Comparison of ENCODE assay signal across 20 cellular contexts in the genomic region with DNA sequence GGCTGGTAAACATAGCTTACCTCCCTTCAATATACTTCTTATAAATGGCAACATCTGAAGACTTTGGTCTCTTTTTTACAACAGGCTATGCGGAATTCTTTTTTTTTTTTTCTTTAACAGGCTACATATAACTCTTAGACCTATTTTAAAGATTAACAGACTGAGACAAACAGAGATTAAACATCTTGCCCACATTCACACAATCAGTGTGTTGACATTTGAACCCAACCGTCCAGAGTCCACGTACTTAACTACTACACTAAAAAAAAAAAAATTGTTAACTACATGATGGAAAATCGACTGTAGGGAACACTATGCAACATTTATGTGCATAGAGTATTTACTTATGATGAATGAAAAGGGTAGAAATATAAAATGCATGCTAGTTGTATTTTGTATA.
DNase-seq lines count a peak whose midpoint lies in the region; ATAC-seq, FAIRE-seq and TF ChIP-seq lines count a peak whose summit lies in the region.
"Had no signal": no experiment of that assay in that cellular context is flagged by ENCODE, and none has a peak within 500 bp of the region (broad histone marks: within the 10 kb centered on the region; RNA-seq: fewer than 3 reads in every experiment).

No MANE protein-coding gene starts in this region.

- no peak for TF ChIP-seq CTCF in dorsolateral prefrontal cortex (IDR thresholded peaks at IDR 0.05 in 54 of 56, conservative IDR thresholded peaks at IDR 0.05 in 2 of 56; ENCODE audit: low read depth in 1 of 56, partially characterized antibody in 56 of 56)
- no peak for TF ChIP-seq CTCF in liver (IDR thresholded peaks at IDR 0.05; ENCODE audit: low read depth, low read length, missing input control)
- no peak for TF ChIP-seq CTCF in transverse colon (IDR thresholded peaks at IDR 0.05)

- H3K9me3 Mint-ChIP-seq in activated T-cell treated with anti-CD3 and anti-CD28 coated beads, Interleukin-2, amount 50 U/mL, for 24 hours: peaks cover 4% of the 10 kb centered on the region
- peaks cover 4% of the 10 kb centered on the region for H3K9me3 Mint-ChIP-seq in activated T-cell treated with anti-CD3 and anti-CD28 coated beads, Interleukin-2, amount 50 U/mL, for 4 hours

- H3K36me3 ChIP-seq in liver (ENCODE audit: control insufficient read depth in 4 of 4, insufficient read depth in 3 of 4, low read depth in 1 of 4, low read length in 3 of 4) (peaks cover 0 to 4% (median 1%) of the 10 kb centered on the region in 4 donors), transverse colon (no peaks in the 10 kb centered on the region)
- H3K36me3 ChIP-seq: Peyer's patch had no signal

- in situ Hi-C loops in transverse colon (cut with MboI; ENCODE audit: low pct_ligation_motif_present in 1 of 4, low pct_unique_long_range_greater_than_20kb in 1 of 4, low sequenced_read_pairs in 3 of 4): no loop called here

- no peak for DNase-seq in activated T-cell treated with anti-CD3 and anti-CD28 coated beads, Interleukin-2, amount 50 U/mL, for 24 hours
- no peak for DNase-seq in activated T-cell treated with anti-CD3 and anti-CD28 coated beads, Interleukin-2, amount 50 U/mL, for 4 hours
- DNase-seq in dorsolateral prefrontal cortex: no peak
- DNase-seq in transverse colon: peak; percentile 16
- no peak for DNase-seq in RCC 7860 (ENCODE audit: low spot score)
- no peak for DNase-seq in HUDEP-2 (lab: John Stamatoyannopoulos, UW; ENCODE audit: unreplicated experiment in 76 of 76)
- DNase-seq in SIG-M5 treated with dmso at 0.1 percent for 504 hours (lab: John Stamatoyannopoulos, UW; ENCODE audit: unreplicated experiment): no peak
- DNase-seq: 8988T, DMS153, EL, GOT3, KG1, MV-4-11, NCI-H1694 treated with DMSO at 0.1 percent for 48 hours, Peyer's patch had no signal

- TF ChIP-seq POLR2A in transverse colon (IDR thresholded peaks at IDR 0.05): no peak

- ATAC-seq in activated T-cell treated with anti-CD3 and anti-CD28 coated beads, Interleukin-2, amount 50 U/mL, for 4 hours: no peak
- ATAC-seq: HCT116, Right ventricle myocardium inferior had no signal

- H3K9me3 ChIP-seq in liver (ENCODE audit: control insufficient read depth in 4 of 4, low read length in 3 of 4) (no peaks in the 10 kb centered on the region), transverse colon (no peaks in the 10 kb centered on the region)
- H3K9me3 ChIP-seq: Peyer's patch had no signal

- no peak for TF ChIP-seq EP300 in transverse colon (IDR thresholded peaks at IDR 0.05; ENCODE audit: low read depth)

- peaks cover 11% of the 10 kb centered on the region for H3K4me1 Mint-ChIP-seq in activated T-cell treated with anti-CD3 and anti-CD28 coated beads, Interleukin-2, amount 50 U/mL, for 24 hours (ENCODE audit: low read depth)
- H3K4me1 Mint-ChIP-seq in activated T-cell treated with anti-CD3 and anti-CD28 coated beads, Interleukin-2, amount 50 U/mL, for 4 hours (ENCODE audit: low read depth): peaks cover 9% of the 10 kb centered on the region

- H3K4me1 ChIP-seq in liver (ENCODE audit: control insufficient read depth in 4 of 4, insufficient read depth in 4 of 4, low read length in 3 of 4) (peaks cover 2 to 13% (median 7%) of the 10 kb centered on the region in 4 donors), transverse colon (peaks cover 6 to 21% (median 11%) of the 10 kb centered on the region in 4 donors)
- H3K4me1 ChIP-seq: Peyer's patch had no signal

- FAIRE-seq in RCC 7860 (lab: Jason Lieb, UNC): no peak

- H3K27ac ChIP-seq in dorsolateral prefrontal cortex (peak overlapping the region in 38 of 59 donors; percentile 8 to 86 (median 58)), liver (ENCODE audit: low read depth in 1 of 2, low read length in 2 of 2) (no peak overlapping the region), transverse colon (peak overlapping the region in 3 of 4 donors; percentile 32 to 54 (median 34))
- H3K27ac ChIP-seq: Peyer's patch had no signal

- H3K27ac Mint-ChIP-seq in activated T-cell treated with anti-CD3 and anti-CD28 coated beads, Interleukin-2, amount 50 U/mL, for 24 hours: peak overlapping the region; percentile 11
- H3K27ac Mint-ChIP-seq: B cell had no signal

- no peak overlapping the region for H3K9ac ChIP-seq in liver (ENCODE audit: low read depth in 1 of 2, low read length in 2 of 2)

- no peak overlapping the region for H3K4me3 Mint-ChIP-seq in activated T-cell treated with anti-CD3 and anti-CD28 coated beads, Interleukin-2, amount 50 U/mL, for 24 hours
- H3K4me3 Mint-ChIP-seq in activated T-cell treated with anti-CD3 and anti-CD28 coated beads, Interleukin-2, amount 50 U/mL, for 4 hours: no peak overlapping the region
- H3K4me3 Mint-ChIP-seq: B cell had no signal

- H3K27me3 ChIP-seq in dorsolateral prefrontal cortex: no peaks in the 10 kb centered on the region
- H3K27me3 ChIP-seq in liver (ENCODE audit: control insufficient read depth in 4 of 4, insufficient read depth in 4 of 4, low read length in 3 of 4): no peaks in the 10 kb centered on the region
- no peaks in the 10 kb centered on the region for H3K27me3 ChIP-seq in transverse colon
- H3K27me3 ChIP-seq: Peyer's patch had no signal

- 20% methylated on average over 4 of the region's 4 CpGs for WGBS in liver
- WGBS in transverse colon (ENCODE audit: low coverage in 1 of 2), 2 donors: 23 to 28% methylated on average over 4 of the region's 4 CpGs

- intact Hi-C loops in dorsolateral prefrontal cortex (cut with DNase I) (no loop called here), transverse colon (cut with DNase I; ENCODE audit: low total_unique reads) (no loop called here)

- H3K27me3 Mint-ChIP-seq in activated T-cell treated with anti-CD3 and anti-CD28 coated beads, Interleukin-2, amount 50 U/mL, for 24 hours: no peaks in the 10 kb centered on the region
- no peaks in the 10 kb centered on the region for H3K27me3 Mint-ChIP-seq in activated T-cell treated with anti-CD3 and anti-CD28 coated beads, Interleukin-2, amount 50 U/mL, for 4 hours (ENCODE audit: low read depth)
- H3K27me3 Mint-ChIP-seq: B cell had no signal

- no peak for TF ChIP-seq RAD21 in liver (IDR thresholded peaks at IDR 0.05)

- H3K4me3 ChIP-seq in dorsolateral prefrontal cortex (no peak overlapping the region), liver (ENCODE audit: low read depth in 1 of 3, low read length in 3 of 3) (no peak overlapping the region), transverse colon (no peak overlapping the region)
- H3K4me3 ChIP-seq: GM12878, Peyer's patch had no signal

- H3K36me3 Mint-ChIP-seq in activated T-cell treated with anti-CD3 and anti-CD28 coated beads, Interleukin-2, amount 50 U/mL, for 24 hours (ENCODE audit: low read depth): peaks cover 92% of the 10 kb centered on the region
- H3K36me3 Mint-ChIP-seq in activated T-cell treated with anti-CD3 and anti-CD28 coated beads, Interleukin-2, amount 50 U/mL, for 4 hours (ENCODE audit: insufficient read depth): peaks cover 57% of the 10 kb centered on the region

TF ChIP-seq in liver, 16 proteins besides CTCF, POLR2A, EP300 and RAD21 (continues in another document):
- TF ChIP-seq NR2F2 (IDR thresholded peaks at IDR 0.05) (peak; percentile 53), FOXA2 (IDR thresholded peaks at IDR 0.05) (peak; percentile 70), HNF4G (IDR thresholded peaks at IDR 0.05) (peak; percentile 65), REST (IDR thresholded peaks at IDR 0.05) (peak; percentile 40), MAX (IDR thresholded peaks at IDR 0.05) (no peak), JUND (IDR thresholded peaks at IDR 0.05) (peak in 1 of 2 donors; percentile 16), HNF4A (conservative IDR thresholded peaks at IDR 0.05) (peak; percentile 90 to 92), SP1 (IDR thresholded peaks at IDR 0.05) (peak; percentile 55), FOXA1 (IDR thresholded peaks at IDR 0.05) (no peak), YY1 (IDR thresholded peaks at IDR 0.05) (no peak)
- TF ChIP-seq, protein P1, sequence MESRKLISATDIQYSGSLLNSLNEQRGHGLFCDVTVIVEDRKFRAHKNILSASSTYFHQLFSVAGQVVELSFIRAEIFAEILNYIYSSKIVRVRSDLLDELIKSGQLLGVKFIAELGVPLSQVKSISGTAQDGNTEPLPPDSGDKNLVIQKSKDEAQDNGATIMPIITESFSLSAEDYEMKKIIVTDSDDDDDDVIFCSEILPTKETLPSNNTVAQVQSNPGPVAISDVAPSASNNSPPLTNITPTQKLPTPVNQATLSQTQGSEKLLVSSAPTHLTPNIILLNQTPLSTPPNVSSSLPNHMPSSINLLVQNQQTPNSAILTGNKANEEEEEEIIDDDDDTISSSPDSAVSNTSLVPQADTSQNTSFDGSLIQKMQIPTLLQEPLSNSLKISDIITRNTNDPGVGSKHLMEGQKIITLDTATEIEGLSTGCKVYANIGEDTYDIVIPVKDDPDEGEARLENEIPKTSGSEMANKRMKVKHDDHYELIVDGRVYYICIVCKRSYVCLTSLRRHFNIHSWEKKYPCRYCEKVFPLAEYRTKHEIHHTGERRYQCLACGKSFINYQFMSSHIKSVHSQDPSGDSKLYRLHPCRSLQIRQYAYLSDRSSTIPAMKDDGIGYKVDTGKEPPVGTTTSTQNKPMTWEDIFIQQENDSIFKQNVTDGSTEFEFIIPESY (IDR thresholded peaks at IDR 0.05): peak; percentile 23

Comparison
In these comparisons a context has a peak if more than half of its experiments do, and no peak if none do; other contexts are left out.
1. H3K27ac ChIP-seq: peak in dorsolateral prefrontal cortex (38 of 59) and transverse colon (3 of 4); none in liver (0 of 2).